In the genomic region with DNA sequence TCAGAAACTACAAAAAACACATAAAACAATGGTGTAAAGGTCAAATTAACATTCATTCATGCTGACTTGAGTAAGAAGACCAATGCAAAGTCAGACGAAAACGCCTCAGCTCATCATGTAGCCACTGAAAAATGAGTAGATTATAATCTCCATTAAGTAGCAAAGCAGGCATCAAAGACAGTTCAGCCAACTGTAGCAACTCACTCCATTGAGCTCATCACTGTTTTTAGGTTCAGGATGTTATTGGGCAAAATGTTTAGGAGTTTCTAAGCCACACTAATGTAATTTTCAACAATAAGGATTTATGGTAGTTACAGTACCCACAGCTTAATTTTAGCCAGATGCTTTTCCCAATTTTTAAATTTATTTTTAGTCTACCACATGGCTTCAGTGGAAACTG, we compare ENCODE assay signal across 29 cellular contexts.
"Had no signal": no experiment of that assay in that cellular context is flagged by ENCODE, and none has a peak within 500 bp of the region (broad histone marks: within the 10 kb centered on the region; RNA-seq: fewer than 3 reads in every experiment).

No MANE protein-coding gene starts in this region.

- H3K27ac ChIP-seq: colonic mucosa, gastrocnemius medialis, neural progenitor cell, ovary, right atrium auricular region, sigmoid colon, testis, upper lobe of right lung, vagina had no signal

- DNase-seq: colonic mucosa; dermis blood vessel endothelial cell; effector CD4-positive, alpha-beta T cell; endodermal cell; erythroblast; gastrocnemius medialis; heart right ventricle; hypothalamus; islet precursor cell; left cardiac atrium; left ventricle myocardium superior; mesenchymal stem cell; midbrain; nucleus accumbens; ovary; sigmoid colon; stimulated activated CD4-positive, alpha-beta T cell treated with anti-CD3 and anti-CD28 coated beads, Interleukin-2, amount 100 ng/mL, for 48 hours; stimulated activated CD8-positive, alpha-beta memory T cell treated with anti-CD3 and anti-CD28 coated beads, Interleukin-4, amount 100 ng/mL, for 48 hours; stimulated activated naive CD8-positive, alpha-beta T cell treated with anti-CD3 and anti-CD28 coated beads, Interleukin-15, Interleukin-2, amounts not matched to agents 100 U/mL and 50 U/mL, for 24 hours; testis; upper lobe of right lung had no signal

- H2AFZ ChIP-seq: neural progenitor cell had no signal

- H3K27ac Mint-ChIP-seq: endodermal cell; neural progenitor cell; stimulated activated effector memory CD8-positive, alpha-beta T cell treated with anti-CD3 and anti-CD28 coated beads, Interleukin-12 subunit alpha, Interleukin-12 subunit beta, amount 100 ng/mL, for 72 hours had no signal

- H3K36me3 Mint-ChIP-seq: natural killer cell treated with Interleukin-12 subunit alpha and Interleukin-12 subunit beta and Interleukin-15 and Interleukin-18, amount 100 ng/mL, for 72 hours; neural progenitor cell had no signal

- H3K4me3 ChIP-seq: colonic mucosa, gastrocnemius medialis, heart right ventricle, lung, neural progenitor cell, ovary, right atrium auricular region, sigmoid colon, skin epidermis, testis, tibial nerve, upper lobe of right lung, vagina had no signal

- H3K36me3 ChIP-seq: colonic mucosa, gastrocnemius medialis, neural progenitor cell, ovary, right atrium auricular region, sigmoid colon, vagina had no signal

- H3K27me3 Mint-ChIP-seq: natural killer cell treated with Interleukin-12 subunit alpha and Interleukin-12 subunit beta and Interleukin-15 and Interleukin-18, amount 100 ng/mL, for 72 hours had no signal

- H3K4me2 ChIP-seq: neural progenitor cell had no signal

- H3K27me3 ChIP-seq: colonic mucosa, gastrocnemius medialis, heart right ventricle, neural progenitor cell, ovary, right atrium auricular region, sigmoid colon, testis, tibial nerve, upper lobe of right lung, vagina had no signal

- H3K9me3 ChIP-seq: colonic mucosa, gastrocnemius medialis, heart right ventricle, ovary, right atrium auricular region, testis, tibial nerve, upper lobe of right lung, vagina had no signal

- ATAC-seq: gastrocnemius medialis; heart right ventricle; left cardiac atrium; left ventricle myocardium superior; natural killer cell treated with Interleukin-12 subunit alpha and Interleukin-12 subunit beta and Interleukin-15 and Interleukin-18, amount 100 ng/mL, for 72 hours; stimulated activated effector memory CD8-positive, alpha-beta T cell treated with anti-CD3 and anti-CD28 coated beads, Interleukin-12 subunit alpha, Interleukin-12 subunit beta, amount 100 ng/mL, for 72 hours; stimulated activated naive CD8-positive, alpha-beta T cell treated with anti-CD3 and anti-CD28 coated beads, Interleukin-15, Interleukin-2, amounts not matched to agents 100 U/mL and 50 U/mL, for 24 hours; upper lobe of right lung had no signal

- H3K4me1 ChIP-seq: colonic mucosa, gastrocnemius medialis, sigmoid colon, vagina had no signal

- H3K4me3 Mint-ChIP-seq: endodermal cell; natural killer cell treated with Interleukin-12 subunit alpha and Interleukin-12 subunit beta and Interleukin-15 and Interleukin-18, amount 100 ng/mL, for 72 hours; neural progenitor cell; stimulated activated effector memory CD8-positive, alpha-beta T cell treated with anti-CD3 and anti-CD28 coated beads, Interleukin-12 subunit alpha, Interleukin-12 subunit beta, amount 100 ng/mL, for 72 hours had no signal

- H3K9ac ChIP-seq: neural progenitor cell had no signal
